ENCODE assay signal across 40 cellular contexts in the genomic region with DNA sequence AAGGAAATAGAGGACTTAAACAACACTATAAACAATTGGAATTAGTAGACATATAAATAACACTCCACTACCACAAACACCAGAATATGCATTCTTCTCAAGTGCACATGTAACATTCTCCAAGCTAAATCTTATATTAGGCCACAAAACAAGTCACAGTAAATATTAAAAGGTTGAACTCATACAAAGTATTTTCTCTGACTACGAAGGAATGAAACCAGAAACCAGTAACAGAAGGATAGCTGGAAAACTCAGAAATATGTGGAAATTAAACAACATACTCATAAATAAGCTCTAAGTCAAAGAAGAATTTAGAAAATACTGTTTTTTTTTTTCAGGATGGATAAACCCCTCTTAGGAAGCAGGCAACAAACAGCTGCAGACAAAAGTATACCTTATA.
"Had no signal": no experiment of that assay in that cellular context is flagged by ENCODE, and none has a peak within 500 bp of the region (broad histone marks: within the 10 kb centered on the region; RNA-seq: fewer than 3 reads in every experiment).

No MANE protein-coding gene starts in this region.

- H3K4me3 Mint-ChIP-seq: activated naive CD4-positive, alpha-beta T cell treated with anti-CD3 and anti-CD28 coated beads for 36 hours; activated naive CD4-positive, alpha-beta T cell treated with anti-CD3 and anti-CD28 coated beads, Interleukin-2, amount 10 ng/mL, durations not matched to agents 7 days and 5 days; activated naive CD4-positive, alpha-beta T cell treated with anti-CD3 and anti-CD28 coated beads, Interleukin-2, amount 50 U/mL, for 24 hours; activated naive CD8-positive, alpha-beta T cell; activated naive CD8-positive, alpha-beta T cell treated with anti-CD3 and anti-CD28 coated beads for 36 hours; activated naive CD8-positive, alpha-beta T cell treated with anti-CD3 and anti-CD28 coated beads, Interleukin-2, amount 10 ng/mL, durations not matched to agents 7 days and 5 days; activated naive CD8-positive, alpha-beta T cell treated with anti-CD3 and anti-CD28 coated beads, Interleukin-2, amount 50 U/mL, for 24 hours; activated T-cell treated with anti-CD3 and anti-CD28 coated beads, Interleukin-2, amount 50 U/mL, for 24 hours; activated T-cell treated with anti-CD3 and anti-CD28 coated beads, Interleukin-2, amount 50 U/mL, for 4 hours; activated T-cell treated with anti-CD3 and anti-CD28 coated beads, Interleukin-2, amount 50 U/mL, for 72 hours; activated T-helper 1 cell treated with anti-CD3 and anti-CD28 coated beads, Interleukin-12 subunit alpha, Interleukin-12 subunit beta, Interleukin-2, Interleukin-4 antibody, amounts not matched to agents 30 ng/mL and 10 ng/mL and 1 ng/mL, durations not matched to agents 14 hours and 24 hours and 36 hours; activated T-helper 17 cell treated with anti-CD3 and anti-CD28 coated beads, Interleukin-2, amount 50 U/mL, for 72 hours; brain; central memory CD8-positive, alpha-beta T cell had no signal

- H3K36me3 ChIP-seq: adrenal gland, ascending aorta, brain microvascular endothelial cell, breast epithelium, cardiac muscle cell had no signal

- H3K27me3 Mint-ChIP-seq: activated naive CD4-positive, alpha-beta T cell treated with anti-CD3 and anti-CD28 coated beads, Interleukin-2, amount 10 ng/mL, durations not matched to agents 7 days and 5 days; activated naive CD4-positive, alpha-beta T cell treated with anti-CD3 and anti-CD28 coated beads, Interleukin-2, amount 50 U/mL, for 24 hours; activated naive CD8-positive, alpha-beta T cell; activated naive CD8-positive, alpha-beta T cell treated with anti-CD3 and anti-CD28 coated beads for 36 hours; activated naive CD8-positive, alpha-beta T cell treated with anti-CD3 and anti-CD28 coated beads, Interleukin-2, amount 10 ng/mL, durations not matched to agents 7 days and 5 days; activated naive CD8-positive, alpha-beta T cell treated with anti-CD3 and anti-CD28 coated beads, Interleukin-2, amount 50 U/mL, for 24 hours; activated T-cell treated with anti-CD3 and anti-CD28 coated beads, Interleukin-2, amount 50 U/mL, for 24 hours; activated T-helper 17 cell treated with anti-CD3 and anti-CD28 coated beads, Interleukin-2, amount 50 U/mL, for 72 hours; brain; central memory CD8-positive, alpha-beta T cell had no signal

- H3K27ac ChIP-seq: adrenal gland, ascending aorta, body of pancreas, brain microvascular endothelial cell, breast epithelium, cardiac muscle cell had no signal

- H3K4me1 Mint-ChIP-seq: activated naive CD4-positive, alpha-beta T cell treated with anti-CD3 and anti-CD28 coated beads, Interleukin-2, amount 10 ng/mL, durations not matched to agents 7 days and 5 days; activated naive CD4-positive, alpha-beta T cell treated with anti-CD3 and anti-CD28 coated beads, Interleukin-2, amount 50 U/mL, for 24 hours; activated naive CD8-positive, alpha-beta T cell treated with anti-CD3 and anti-CD28 coated beads for 36 hours; activated naive CD8-positive, alpha-beta T cell treated with anti-CD3 and anti-CD28 coated beads, Interleukin-2, amount 10 ng/mL, durations not matched to agents 7 days and 5 days; activated naive CD8-positive, alpha-beta T cell treated with anti-CD3 and anti-CD28 coated beads, Interleukin-2, amount 50 U/mL, for 24 hours; activated T-helper 17 cell treated with anti-CD3 and anti-CD28 coated beads, Interleukin-2, amount 50 U/mL, for 72 hours; brain; central memory CD8-positive, alpha-beta T cell had no signal

- H3K4me3 ChIP-seq: adrenal gland, ascending aorta, body of pancreas, breast epithelium, cardiac muscle cell had no signal

- H3K4me1 ChIP-seq: adrenal gland, ascending aorta, body of pancreas, breast epithelium had no signal

- ATAC-seq: activated naive CD4-positive, alpha-beta T cell treated with anti-CD3 and anti-CD28 coated beads, Interleukin-2, amount 50 U/mL, for 72 hours; activated naive CD8-positive, alpha-beta T cell treated with anti-CD3 and anti-CD28 coated beads, Interleukin-2, amount 50 U/mL, for 24 hours; activated T-cell treated with anti-CD3 and anti-CD28 coated beads, Interleukin-2, amount 50 U/mL, for 4 hours; activated T-cell treated with anti-CD3 and anti-CD28 coated beads, Interleukin-2, amount 50 U/mL, for 72 hours; activated T-helper 17 cell treated with anti-CD3 and anti-CD28 coated beads, Interleukin-2, amount 50 U/mL, for 72 hours; body of pancreas had no signal

- H3K27me3 ChIP-seq: adrenal gland, ascending aorta, body of pancreas, brain microvascular endothelial cell, breast epithelium, cardiac muscle cell had no signal

- H3K27ac Mint-ChIP-seq: activated naive CD4-positive, alpha-beta T cell treated with anti-CD3 and anti-CD28 coated beads for 36 hours; activated naive CD4-positive, alpha-beta T cell treated with anti-CD3 and anti-CD28 coated beads, Interleukin-2, amount 10 ng/mL, durations not matched to agents 7 days and 5 days; activated naive CD4-positive, alpha-beta T cell treated with anti-CD3 and anti-CD28 coated beads, Interleukin-2, amount 50 U/mL, for 24 hours; activated naive CD4-positive, alpha-beta T cell treated with anti-CD3 and anti-CD28 coated beads, Interleukin-2, amount 50 U/mL, for 72 hours; activated naive CD8-positive, alpha-beta T cell; activated naive CD8-positive, alpha-beta T cell treated with anti-CD3 and anti-CD28 coated beads for 36 hours; activated naive CD8-positive, alpha-beta T cell treated with anti-CD3 and anti-CD28 coated beads, Interleukin-2, amount 50 U/mL, for 24 hours; activated T-cell treated with anti-CD3 and anti-CD28 coated beads, Interleukin-2, amount 50 U/mL, for 24 hours; activated T-cell treated with anti-CD3 and anti-CD28 coated beads, Interleukin-2, amount 50 U/mL, for 72 hours; activated T-helper 1 cell treated with anti-CD3 and anti-CD28 coated beads, Interleukin-12 subunit alpha, Interleukin-12 subunit beta, Interleukin-2, Interleukin-4 antibody, amounts not matched to agents 30 ng/mL and 10 ng/mL and 1 ng/mL, durations not matched to agents 14 hours and 24 hours and 36 hours; activated T-helper 17 cell treated with anti-CD3 and anti-CD28 coated beads, Interleukin-2, amount 50 U/mL, for 72 hours; activated T-helper 2 cell treated with anti-CD3 and anti-CD28 coated beads, Interferon-gamma antibody, Interleukin-2, Interleukin-4, amounts not matched to agents 10 μg/mL and 5 μg/mL and 100 μg/mL, durations not matched to agents 14 hours and 24 hours and 36 hours; brain had no signal

- FAIRE-seq: astrocyte had no signal

- DNase-seq: activated effector memory CD4-positive, alpha-beta T cell treated with anti-CD3 and anti-CD28 coated beads, Interleukin-2, amount 50 U/mL, for 16 hours; activated effector memory CD4-positive, alpha-beta T cell treated with Interleukin-2 at 50 U/mL for 16 hours; activated gamma-delta T cell; activated gamma-delta T cell treated with Interleukin-2 at 50 U/mL for 16 hours; activated naive CD4-positive, alpha-beta T cell; activated naive CD4-positive, alpha-beta T cell treated with anti-CD3 and anti-CD28 coated beads for 36 hours; activated naive CD4-positive, alpha-beta T cell treated with anti-CD3 and anti-CD28 coated beads, Interleukin-2, amount 10 ng/mL, durations not matched to agents 7 days and 5 days; activated naive CD4-positive, alpha-beta T cell treated with anti-CD3 and anti-CD28 coated beads, Interleukin-2, amount 50 U/mL, for 16 hours; activated naive CD4-positive, alpha-beta T cell treated with Interleukin-2 at 50 U/mL for 16 hours; activated naive CD8-positive, alpha-beta T cell treated with anti-CD3 and anti-CD28 coated beads for 36 hours; activated naive CD8-positive, alpha-beta T cell treated with anti-CD3 and anti-CD28 coated beads, Interleukin-2, amount 10 ng/mL, durations not matched to agents 7 days and 5 days; activated naive CD8-positive, alpha-beta T cell treated with anti-CD3 and anti-CD28 coated beads, Interleukin-2, amount 50 U/mL, for 24 hours; activated T-cell treated with anti-CD3 and anti-CD28 coated beads for 4 hours; activated T-cell treated with anti-CD3 and anti-CD28 coated beads, Interleukin-2, amount 50 U/mL, for 1 hour; activated T-cell treated with anti-CD3 and anti-CD28 coated beads, Interleukin-2, amount 50 U/mL, for 24 hours; activated T-cell treated with anti-CD3 and anti-CD28 coated beads, Interleukin-2, amount 50 U/mL, for 4 hours; activated T-cell treated with anti-CD3 and anti-CD28 coated beads, Interleukin-2, amount 50 U/mL, for 48 hours; activated T-cell treated with anti-CD3 and anti-CD28 coated beads, Interleukin-2, amount 50 U/mL, for 72 hours; adrenal gland; amniotic stem cell; amygdala; anterior cingulate cortex; aorta; body of pancreas; brain microvascular endothelial cell; caudate nucleus; central memory CD4-positive, alpha-beta T cell; cerebellar nuclear complex had no signal

- H3K36me3 Mint-ChIP-seq: activated naive CD4-positive, alpha-beta T cell treated with anti-CD3 and anti-CD28 coated beads, Interleukin-2, amount 10 ng/mL, durations not matched to agents 7 days and 5 days; brain had no signal
